In the genomic region with DNA sequence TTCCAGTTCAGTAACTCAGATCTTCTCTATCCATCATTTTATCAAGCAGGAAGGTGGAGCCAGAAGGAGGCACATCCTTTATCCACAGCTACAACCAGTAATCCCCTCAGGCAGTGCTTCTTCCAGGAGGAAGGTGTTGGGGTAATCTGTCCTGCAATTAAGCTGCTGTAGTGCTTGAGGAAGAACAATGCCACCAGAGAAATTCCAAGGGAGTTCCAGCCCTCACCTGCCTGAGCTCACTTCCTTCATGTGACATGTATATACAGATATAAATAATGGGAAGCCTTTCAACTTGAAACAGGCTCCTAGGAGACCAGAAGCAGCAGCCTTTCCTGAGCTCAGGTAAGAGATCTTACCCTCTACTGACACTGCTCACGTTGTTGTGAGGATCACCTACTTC, we compare ENCODE assay signal across 21 cellular contexts. TPM values are rescaled to one million over a fixed set of nuclear protein-coding genes. Genes with fewer than 3 reads are reported as not detected.
DNase-seq lines count a peak whose midpoint lies in the region; ATAC-seq, FAIRE-seq and TF ChIP-seq lines count a peak whose summit lies in the region.
"Had no signal": no experiment of that assay in that cellular context is flagged by ENCODE, and none has a peak within 500 bp of the region (broad histone marks: within the 10 kb centered on the region; RNA-seq: fewer than 3 reads in every experiment).

No MANE protein-coding gene starts in this region.

- H4K20me1 ChIP-seq in IMR-90 (ENCODE audit: insufficient read depth, low read length): no peaks in the 10 kb centered on the region

- no peak for FAIRE-seq in bronchial epithelial cell (lab: Jason Lieb, UNC)

- H2AFZ ChIP-seq in IMR-90 (replicated peaks; ENCODE audit: low read length, poor library complexity): no peak overlapping the region

- H3K36me3 ChIP-seq in IMR-90 (ENCODE audit: control insufficient read depth, insufficient read depth, low read length) (no peaks in the 10 kb centered on the region), bronchial epithelial cell (ENCODE audit: control insufficient read depth, insufficient read depth, low read length) (no peaks in the 10 kb centered on the region), mesendoderm (ENCODE audit: control insufficient read depth, insufficient read depth, low read length) (no peaks in the 10 kb centered on the region), HAP-1 (replicated peaks) (no peaks in the 10 kb centered on the region)
- H3K36me3 ChIP-seq: Peyer's patch had no signal

- H2BK5ac ChIP-seq in IMR-90 (ENCODE audit: low read depth, low read length, poor library complexity, severe bottlenecking) (no peak overlapping the region), mesendoderm (ENCODE audit: low read length) (no peak overlapping the region)

- no peak overlapping the region for H3K56ac ChIP-seq in IMR-90 (ENCODE audit: extremely low read depth, insufficient read depth, low read length)
- H3K56ac ChIP-seq in mesendoderm (ENCODE audit: low read length): no peak overlapping the region

- dilution Hi-C loops in IMR-90 (cut with HindIII; ENCODE audit: low sequenced_read_pairs, unreplicated experiment): no loop called here

- in situ Hi-C loops in IMR-90 (cut with MboI; ENCODE audit: low sequenced_read_pairs) (no loop called here), HAP-1 (cut with MboI; ENCODE audit: low sequenced_read_pairs) (no loop called here)

- H3K27me3 ChIP-seq in IMR-90 (ENCODE audit: control insufficient read depth, insufficient read depth, low read length): peaks cover 10% of the 10 kb centered on the region
- H3K27me3 ChIP-seq in bronchial epithelial cell (ENCODE audit: control insufficient read depth, insufficient read depth, low read length): no peaks in the 10 kb centered on the region
- no peaks in the 10 kb centered on the region for H3K27me3 ChIP-seq in mesendoderm (ENCODE audit: insufficient read depth, low read length, poor library complexity)
- H3K27me3 ChIP-seq in HAP-1 (ENCODE audit: low read depth): peaks cover 2% of the 10 kb centered on the region; the same call in 1 of the 2 replicates
- H3K27me3 ChIP-seq: Peyer's patch had no signal

- CTCF ChIA-PET in IMR-90 (lab: Yijun Ruan, JAX): interaction anchor here (3.0 kb wide), 1 partner anchor 49 kb away, joined by 12 read pairs; no protein-coding TSS in a partner anchor

- no peak overlapping the region for H2BK20ac ChIP-seq in IMR-90 (ENCODE audit: low read depth, low read length)

- H3K9ac ChIP-seq in IMR-90 (ENCODE audit: low read depth, low read length) (no peak overlapping the region), mesendoderm (ENCODE audit: low read length) (no peak overlapping the region)
- H3K9ac ChIP-seq: KMS-11 had no signal

- POLR2A ChIA-PET in IMR-90 (lab: Charles Lee; ENCODE audit: unreplicated experiment): no interaction called here

- TF ChIP-seq CTCF in IMR-90 (conservative IDR thresholded peaks at IDR 0.05; ENCODE audit: low read depth, low read length): no peak
- TF ChIP-seq CTCF in bronchial epithelial cell (IDR thresholded peaks at IDR 0.05; ENCODE audit: insufficient read depth, low read length, severe bottlenecking): no peak

- no peak overlapping the region for H2AK9ac ChIP-seq in IMR-90 (replicated peaks; ENCODE audit: low read depth, low read length, poor library complexity)

- TF ChIP-seq RAD21 in IMR-90 (IDR thresholded peaks at IDR 0.05; ENCODE audit: low read length): no peak

- H3K79me1 ChIP-seq in IMR-90 (ENCODE audit: low read depth in 1 of 2, low read length in 2 of 2) (no peaks in the 10 kb centered on the region), mesendoderm (ENCODE audit: low read length) (no peaks in the 10 kb centered on the region)

- H3K4me1 ChIP-seq in IMR-90 (ENCODE audit: control insufficient read depth, insufficient read depth, low read length) (peaks cover 6% of the 10 kb centered on the region), mesendoderm (ENCODE audit: control insufficient read depth, low read depth, low read length) (no peaks in the 10 kb centered on the region), HAP-1 (no peaks in the 10 kb centered on the region)
- H3K4me1 ChIP-seq: Peyer's patch had no signal

- no peak for TF ChIP-seq POLR2A in IMR-90 (IDR thresholded peaks at IDR 0.05; ENCODE audit: low read depth, low read length)

- H3K27ac ChIP-seq in IMR-90 (ENCODE audit: insufficient read depth, low read length) (no peak overlapping the region), mesendoderm (ENCODE audit: low read depth, low read length) (no peak overlapping the region)
- H3K27ac ChIP-seq: KMS-11, Peyer's patch had no signal

- H3K4me3 ChIP-seq in IMR-90 (ENCODE audit: insufficient read depth, low read depth, low read length): no peak overlapping the region
- H3K4me3 ChIP-seq in bronchial epithelial cell (ENCODE audit: low read depth, low read length): no peak overlapping the region
- no peak overlapping the region for H3K4me3 ChIP-seq in mesendoderm (ENCODE audit: low read length)
- H3K4me3 ChIP-seq in HAP-1: no peak overlapping the region
- H3K4me3 ChIP-seq: Peyer's patch had no signal

- H3K79me2 ChIP-seq in mesendoderm (ENCODE audit: control insufficient read depth, insufficient read depth, low read length): no peaks in the 10 kb centered on the region

- H3K9me1 ChIP-seq in IMR-90 (ENCODE audit: insufficient read depth, low read length): peaks cover 12% of the 10 kb centered on the region

- H2BK15ac ChIP-seq in IMR-90 (ENCODE audit: low read depth, low read length): no peak overlapping the region
- H2BK15ac ChIP-seq in mesendoderm (replicated peaks; ENCODE audit: low read depth): no peak overlapping the region

- H3K9me3 ChIP-seq in IMR-90 (ENCODE audit: control insufficient read depth, insufficient read depth, low read length) (no peaks in the 10 kb centered on the region), HAP-1 (no peaks in the 10 kb centered on the region)
- H3K9me3 ChIP-seq: Peyer's patch had no signal

- H3K23ac ChIP-seq in IMR-90 (ENCODE audit: low read depth, low read length): no peak overlapping the region
- no peak overlapping the region for H3K23ac ChIP-seq in mesendoderm (ENCODE audit: low read length)

- H3K4ac ChIP-seq in IMR-90 (ENCODE audit: low read depth, low read length) (no peak overlapping the region), mesendoderm (ENCODE audit: low read depth, low read length) (no peak overlapping the region)

- H4K91ac ChIP-seq in IMR-90 (ENCODE audit: insufficient read depth, low read depth, low read length): no peak overlapping the region

- DNase-seq in NCI-H1417 (lab: John Stamatoyannopoulos, UW) (peak; percentile 21 to 71 (median 33)), NCI-H1417 treated with DMSO at 0.1 percent for 48 hours (lab: John Stamatoyannopoulos, UW) (no peak), IMR-90 (no peak), bronchial epithelial cell (ENCODE audit: low read depth) (peak; percentile 35), mesendoderm (peak; percentile 93), anterior cingulate cortex (lab: John Stamatoyannopoulos, UW) (no peak), HAP-1 (ENCODE audit: low spot score in 2 of 2) (no peak)
- DNase-seq: Calu3; CD4-positive, alpha-beta memory T cell; DMS79 treated with DMSO at 0.1 percent for 48 hours; NCI-H1694 treated with DMSO at 0.1 percent for 48 hours; NCI-H345; NCI-H526; Peyer's patch had no signal

- H3K18ac ChIP-seq in IMR-90 (ENCODE audit: low read depth, low read length): no peak overlapping the region
- no peak overlapping the region for H3K18ac ChIP-seq in mesendoderm (ENCODE audit: low read length)

- ATAC-seq in IMR-90 (ENCODE audit: low read depth): no peak

- no TSS peak for BruUV-seq in IMR-90 (replicated peaks; lab: Mats Ljungman, UMichigan)

- no peak overlapping the region for H3K4me2 ChIP-seq in IMR-90 (ENCODE audit: low read depth, low read length)
- H3K4me2 ChIP-seq in mesendoderm (ENCODE audit: low read length): no peak overlapping the region
- H3K4me2 ChIP-seq: KMS-11 had no signal

- no peak overlapping the region for H2BK120ac ChIP-seq in IMR-90 (ENCODE audit: low read depth, low read length)
- H2BK120ac ChIP-seq in mesendoderm (ENCODE audit: low read depth, low read length): no peak overlapping the region

- H4K8ac ChIP-seq in IMR-90 (ENCODE audit: low read depth in 2 of 2, low read length in 2 of 2) (no peak overlapping the region), mesendoderm (ENCODE audit: low read depth, low read length) (no peak overlapping the region)

- no CpG with 5 or more reads among the region's 1 CpG for WGBS in IMR-90 (ENCODE audit: extremely low coverage in 2 of 2, insufficient read length in 1 of 2), 2 experiments
- no CpG with 5 or more reads among the region's 1 CpG for WGBS in mesendoderm (ENCODE audit: extremely low coverage, insufficient coverage, low lambda C conversion rate)

- intact Hi-C loops in IMR-90 (cut with micrococcal nuclease): no loop called here

- 0 out of 2 replicates have a peak overlapping the region, but pooled peaks have one; percentile 32 for H3K14ac ChIP-seq in IMR-90 (replicated peaks; ENCODE audit: low read depth, low read length)

- no peak overlapping the region for H4K5ac ChIP-seq in IMR-90 (ENCODE audit: low read depth, low read length)
- H4K5ac ChIP-seq in mesendoderm (ENCODE audit: low read length): no peak overlapping the region

- H2AK5ac ChIP-seq in IMR-90 (ENCODE audit: low read depth, low read length) (no peak overlapping the region), mesendoderm (ENCODE audit: low read length) (no peak overlapping the region)

RNA-seq across cellular contexts. Expression of gene IL20, which starts 2.2 kb away (rescaled TPM):
- total RNA-seq in IMR-90 (2012; rRNA removed) (not detected in 2 replicates), bronchial epithelial cell (0.53 TPM in 1 of 2 replicates, not detected in the other)
- polyA plus RNA-seq in IMR-90 (2012; rRNA removed): not detected in 2 replicates
- not detected in 2 replicates for polyA plus RNA-seq in IMR-90 (2012; cell fraction: cytosol; rRNA removed)
- polyA plus RNA-seq in IMR-90 (2012; cell fraction: nucleus; rRNA removed; ENCODE audit: low replicate concordance): 0.11 TPM in 1 of 2 replicates, not detected in the other
- polyA plus RNA-seq in mesendoderm (2013, experiment 1 of 2): not detected
- polyA plus RNA-seq in mesendoderm (2013, experiment 2 of 2): not detected
- total RNA-seq: A172; Calu3; CD4-positive, alpha-beta memory T cell; G401; H4; HT-29; Peyer's patch; SK-MEL-5 had no signal
- polyA plus RNA-seq: BJ; CD4-positive, alpha-beta memory T cell had no signal

RNA-seq across cellular contexts. Expression of gene IL24, which starts 34.0 kb away (rescaled TPM):
- total RNA-seq in IMR-90 (2012; rRNA removed) (under 0.01 and 0.18 TPM in 2 replicates), bronchial epithelial cell (0.13 and 0.26 TPM in 2 replicates)
- 0.12 and 0.22 TPM in 2 replicates for polyA plus RNA-seq in IMR-90 (2012; rRNA removed)
- 0.04 TPM in 1 of 2 replicates, not detected in the other for polyA plus RNA-seq in IMR-90 (2012; cell fraction: cytosol; rRNA removed)
- 0.05 and 0.34 TPM in 2 replicates for polyA plus RNA-seq in IMR-90 (2012; cell fraction: nucleus; rRNA removed; ENCODE audit: low replicate concordance)
- 0.06 TPM for polyA plus RNA-seq in mesendoderm (2013, experiment 1 of 2)
- polyA plus RNA-seq in mesendoderm (2013, experiment 2 of 2): 0.07 TPM
- total RNA-seq: A172; Calu3; CD4-positive, alpha-beta memory T cell; G401; HT-29; Peyer's patch had no signal

RNA-seq across cellular contexts. Expression of gene FCMR, which starts 58.5 kb away (rescaled TPM):
- not detected in 2 replicates for total RNA-seq in IMR-90 (2012; rRNA removed)
- polyA plus RNA-seq in IMR-90 (2012; rRNA removed): 0.09 and 0.29 TPM in 2 replicates
- 0.41 and 0.58 TPM in 2 replicates for polyA plus RNA-seq in IMR-90 (2012; cell fraction: cytosol; rRNA removed)
- polyA plus RNA-seq in IMR-90 (2012; cell fraction: nucleus; rRNA removed; ENCODE audit: low replicate concordance): 0.17 TPM in 1 of 2 replicates, not detected in the other
- total RNA-seq in bronchial epithelial cell: 0.38 TPM in 1 of 2 replicates, not detected in the other
- 0.42 TPM for polyA plus RNA-seq in mesendoderm (2013, experiment 1 of 2)
- 0.24 TPM for polyA plus RNA-seq in mesendoderm (2013, experiment 2 of 2)
- total RNA-seq: G401 had no signal

Comparison
In these comparisons a context has a peak if more than half of its experiments do, and no peak if none do; other contexts are left out.
1. DNase-seq: peak in NCI-H1417 (3 of 3), bronchial epithelial cell (single experiment) and mesendoderm (single experiment); none in NCI-H1417 treated with DMSO at 0.1 percent for 48 hours (single experiment), IMR-90 (single experiment), anterior cingulate cortex (0 of 58) and HAP-1 (0 of 2).